In the genomic region with DNA sequence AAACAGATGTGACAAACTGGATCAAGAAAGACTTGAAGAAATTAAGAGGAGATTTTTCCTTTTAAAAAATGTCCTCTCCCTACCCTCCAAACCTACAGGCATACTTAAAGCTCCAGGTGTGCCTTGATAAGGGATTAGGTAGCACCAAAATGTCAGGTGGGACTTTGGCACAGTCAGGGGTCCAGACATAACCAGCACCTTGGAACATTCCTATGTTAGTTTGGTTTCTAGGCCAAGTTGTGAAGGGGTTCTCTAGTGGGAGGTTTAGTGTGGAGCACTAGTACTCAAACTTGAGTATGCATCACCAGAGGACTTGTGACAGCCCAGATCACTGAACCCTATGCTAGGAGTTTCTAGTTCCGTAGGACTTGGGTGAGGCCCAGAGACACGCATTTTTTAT, we compare ENCODE assay signal across 38 cellular contexts. TPM values are rescaled to one million over a fixed set of nuclear protein-coding genes. Genes with fewer than 3 reads are reported as not detected.
"Had no signal": no experiment of that assay in that cellular context is flagged by ENCODE, and none has a peak within 500 bp of the region (broad histone marks: within the 10 kb centered on the region; RNA-seq: fewer than 3 reads in every experiment).

No MANE protein-coding gene starts in this region.

- H3K36me3 Mint-ChIP-seq: activated CD4-positive, alpha-beta memory T cell treated with anti-CD3 and anti-CD28 coated beads for 36 hours; activated naive CD4-positive, alpha-beta T cell treated with anti-CD3 and anti-CD28 coated beads, Interleukin-2, amount 10 ng/mL, durations not matched to agents 7 days and 5 days; activated naive CD4-positive, alpha-beta T cell treated with anti-CD3 and anti-CD28 coated beads, Interleukin-2, amount 50 U/mL, for 24 hours; activated naive CD8-positive, alpha-beta T cell; activated naive CD8-positive, alpha-beta T cell treated with anti-CD3 and anti-CD28 coated beads, Interleukin-2, amount 10 ng/mL, durations not matched to agents 7 days and 5 days; brain had no signal

- H3K9me3 ChIP-seq: ascending aorta had no signal

- H3K27ac ChIP-seq: ascending aorta, cardiac muscle cell, VCaP had no signal

- H3K4me1 Mint-ChIP-seq: activated naive CD4-positive, alpha-beta T cell treated with anti-CD3 and anti-CD28 coated beads, Interleukin-2, amount 50 U/mL, for 24 hours; activated naive CD8-positive, alpha-beta T cell treated with anti-CD3 and anti-CD28 coated beads, Interleukin-2, amount 10 ng/mL, durations not matched to agents 7 days and 5 days; brain; central memory CD8-positive, alpha-beta T cell had no signal

- H3K36me3 ChIP-seq: ascending aorta, cardiac muscle cell had no signal

- H3K27ac Mint-ChIP-seq: activated B cell treated with CpG ODN at 0.5 μM for 24 hours; activated CD4-positive, alpha-beta memory T cell treated with anti-CD3 and anti-CD28 coated beads for 36 hours; activated CD4-positive, alpha-beta T cell treated with anti-CD3 and anti-CD28 coated beads, Interleukin-2, amount 10 ng/mL, durations not matched to agents 24 days and 14 days; activated CD8-positive, alpha-beta T cell treated with anti-CD3 and anti-CD28 coated beads for 36 hours; activated naive CD4-positive, alpha-beta T cell treated with anti-CD3 and anti-CD28 coated beads, Interleukin-2, amount 10 ng/mL, durations not matched to agents 7 days and 5 days; activated naive CD4-positive, alpha-beta T cell treated with anti-CD3 and anti-CD28 coated beads, Interleukin-2, amount 50 U/mL, for 24 hours; activated naive CD8-positive, alpha-beta T cell; activated naive CD8-positive, alpha-beta T cell treated with anti-CD3 and anti-CD28 coated beads, Interleukin-2, amount 10 ng/mL, durations not matched to agents 7 days and 5 days; activated naive CD8-positive, alpha-beta T cell treated with anti-CD3 and anti-CD28 coated beads, Interleukin-2, amount 50 U/mL, for 24 hours; activated T-cell treated with anti-CD3 and anti-CD28 coated beads, Interleukin-2, amount 50 U/mL, for 72 hours; activated T-helper 1 cell treated with anti-CD3 and anti-CD28 coated beads, Interleukin-12 subunit alpha, Interleukin-12 subunit beta, Interleukin-2, Interleukin-4 antibody, amounts not matched to agents 30 ng/mL and 10 ng/mL and 1 ng/mL, durations not matched to agents 14 hours and 24 hours and 36 hours; activated T-helper 17 cell treated with anti-CD3 and anti-CD28 coated beads, Interleukin-2, amount 50 U/mL, for 72 hours; brain; T-helper 1 cell treated with Interleukin-12 subunit alpha and Interleukin-12 subunit beta and Interleukin-4 antibody, amounts not matched to agents 30 μg/mL and 1 μg/mL, for 36 hours; T-helper 2 cell treated with Interferon-gamma antibody and Interleukin-4, amounts not matched to agents 5 μg/mL and 100 μg/mL, for 36 hours had no signal

- H3K4me1 ChIP-seq: ascending aorta had no signal

- H3K4me3 Mint-ChIP-seq: activated B cell treated with CpG ODN at 0.5 μM for 24 hours; activated CD4-positive, alpha-beta memory T cell treated with anti-CD3 and anti-CD28 coated beads for 36 hours; activated CD4-positive, alpha-beta T cell treated with anti-CD3 and anti-CD28 coated beads, Interleukin-2, amount 10 ng/mL, durations not matched to agents 24 days and 14 days; activated CD8-positive, alpha-beta T cell treated with anti-CD3 and anti-CD28 coated beads for 36 hours; activated naive CD4-positive, alpha-beta T cell treated with anti-CD3 and anti-CD28 coated beads, Interleukin-2, amount 10 ng/mL, durations not matched to agents 7 days and 5 days; activated naive CD4-positive, alpha-beta T cell treated with anti-CD3 and anti-CD28 coated beads, Interleukin-2, amount 50 U/mL, for 24 hours; activated naive CD8-positive, alpha-beta T cell; activated naive CD8-positive, alpha-beta T cell treated with anti-CD3 and anti-CD28 coated beads, Interleukin-2, amount 10 ng/mL, durations not matched to agents 7 days and 5 days; activated naive CD8-positive, alpha-beta T cell treated with anti-CD3 and anti-CD28 coated beads, Interleukin-2, amount 50 U/mL, for 24 hours; activated T-cell treated with anti-CD3 and anti-CD28 coated beads, Interleukin-2, amount 50 U/mL, for 4 hours; activated T-cell treated with anti-CD3 and anti-CD28 coated beads, Interleukin-2, amount 50 U/mL, for 72 hours; activated T-helper 1 cell treated with anti-CD3 and anti-CD28 coated beads, Interleukin-12 subunit alpha, Interleukin-12 subunit beta, Interleukin-2, Interleukin-4 antibody, amounts not matched to agents 30 ng/mL and 10 ng/mL and 1 ng/mL, durations not matched to agents 14 hours and 24 hours and 36 hours; activated T-helper 17 cell treated with anti-CD3 and anti-CD28 coated beads, Interleukin-2, amount 50 U/mL, for 72 hours; brain; central memory CD8-positive, alpha-beta T cell; T-helper 1 cell treated with Interleukin-12 subunit alpha and Interleukin-12 subunit beta and Interleukin-4 antibody, amounts not matched to agents 30 μg/mL and 1 μg/mL, for 36 hours; T-helper 2 cell treated with Interferon-gamma antibody and Interleukin-4, amounts not matched to agents 5 μg/mL and 100 μg/mL, for 36 hours had no signal

- H3K27me3 ChIP-seq: ascending aorta, cardiac muscle cell had no signal

- H3K4me3 ChIP-seq: ascending aorta, cardiac muscle cell had no signal

- H3K9me3 Mint-ChIP-seq: activated B cell treated with CpG ODN at 0.5 μM for 24 hours; activated CD4-positive, alpha-beta memory T cell treated with anti-CD3 and anti-CD28 coated beads for 36 hours; activated CD4-positive, alpha-beta T cell treated with anti-CD3 and anti-CD28 coated beads, Interleukin-2, amount 10 ng/mL, durations not matched to agents 24 days and 14 days; activated CD8-positive, alpha-beta T cell treated with anti-CD3 and anti-CD28 coated beads for 36 hours; activated naive CD4-positive, alpha-beta T cell treated with anti-CD3 and anti-CD28 coated beads, Interleukin-2, amount 10 ng/mL, durations not matched to agents 7 days and 5 days; activated naive CD4-positive, alpha-beta T cell treated with anti-CD3 and anti-CD28 coated beads, Interleukin-2, amount 50 U/mL, for 24 hours; activated naive CD8-positive, alpha-beta T cell treated with anti-CD3 and anti-CD28 coated beads, Interleukin-2, amount 10 ng/mL, durations not matched to agents 7 days and 5 days; activated naive CD8-positive, alpha-beta T cell treated with anti-CD3 and anti-CD28 coated beads, Interleukin-2, amount 50 U/mL, for 24 hours; activated T-cell treated with anti-CD3 and anti-CD28 coated beads, Interleukin-2, amount 50 U/mL, for 4 hours; activated T-cell treated with anti-CD3 and anti-CD28 coated beads, Interleukin-2, amount 50 U/mL, for 72 hours; activated T-helper 1 cell treated with anti-CD3 and anti-CD28 coated beads, Interleukin-12 subunit alpha, Interleukin-12 subunit beta, Interleukin-2, Interleukin-4 antibody, amounts not matched to agents 30 ng/mL and 10 ng/mL and 1 ng/mL, durations not matched to agents 14 hours and 24 hours and 36 hours; activated T-helper 17 cell treated with anti-CD3 and anti-CD28 coated beads, Interleukin-2, amount 50 U/mL, for 72 hours; brain; central memory CD8-positive, alpha-beta T cell; T-helper 1 cell treated with Interleukin-12 subunit alpha and Interleukin-12 subunit beta and Interleukin-4 antibody, amounts not matched to agents 30 μg/mL and 1 μg/mL, for 36 hours; T-helper 2 cell treated with Interferon-gamma antibody and Interleukin-4, amounts not matched to agents 5 μg/mL and 100 μg/mL, for 36 hours had no signal

- H3K27me3 Mint-ChIP-seq: activated B cell treated with CpG ODN at 0.5 μM for 24 hours had no signal

- DNase-seq: activated B cell treated with CpG ODN at 0.5 μM for 24 hours; activated CD4-positive, alpha-beta memory T cell treated with anti-CD3 and anti-CD28 coated beads for 36 hours; activated CD4-positive, alpha-beta T cell treated with anti-CD3 and anti-CD28 coated beads for 4 hours; activated CD4-positive, alpha-beta T cell treated with anti-CD3 and anti-CD28 coated beads, Interleukin-2, amount 10 ng/mL, durations not matched to agents 24 days and 14 days; activated CD4-positive, alpha-beta T cell treated with anti-CD3 and anti-CD28 coated beads, Interleukin-2, amount 50 U/mL, for 1 hour; activated CD4-positive, alpha-beta T cell treated with anti-CD3 and anti-CD28 coated beads, Interleukin-2, amount 50 U/mL, for 4 hours; activated CD4-positive, CD25-positive, alpha-beta regulatory T cell treated with anti-CD3 and anti-CD28 coated beads, Interleukin-2, amount 50 U/mL, for 72 hours; activated CD8-positive, alpha-beta memory T cell treated with anti-CD3 and anti-CD28 coated beads, Interleukin-2, amount 50 U/mL, for 4 hours; activated CD8-positive, alpha-beta T cell treated with anti-CD3 and anti-CD28 coated beads for 36 hours; activated effector memory CD4-positive, alpha-beta T cell treated with anti-CD3 and anti-CD28 coated beads, Interleukin-2, amount 50 U/mL, for 16 hours; activated gamma-delta T cell treated with Interleukin-2 at 50 U/mL for 16 hours; activated naive CD4-positive, alpha-beta T cell; activated naive CD4-positive, alpha-beta T cell treated with anti-CD3 and anti-CD28 coated beads, Interleukin-2, amount 10 ng/mL, durations not matched to agents 7 days and 5 days; activated naive CD8-positive, alpha-beta T cell treated with anti-CD3 and anti-CD28 coated beads, Interleukin-2, amount 10 ng/mL, durations not matched to agents 7 days and 5 days; activated naive CD8-positive, alpha-beta T cell treated with anti-CD3 and anti-CD28 coated beads, Interleukin-2, amount 50 U/mL, for 24 hours; activated T-cell treated with anti-CD3 and anti-CD28 coated beads for 4 hours; activated T-cell treated with anti-CD3 and anti-CD28 coated beads, Interleukin-2, amount 50 U/mL, for 1 hour; activated T-cell treated with anti-CD3 and anti-CD28 coated beads, Interleukin-2, amount 50 U/mL, for 4 hours; activated T-cell treated with anti-CD3 and anti-CD28 coated beads, Interleukin-2, amount 50 U/mL, for 72 hours; amygdala; anterior cingulate cortex; caudate nucleus; cerebellar nuclear complex; T-helper 1 cell; T-helper 2 cell; T-helper 9 cell had no signal

RNA-seq across cellular contexts. Expression of a gene that starts 13.9 kb away (rescaled TPM):
- total RNA-seq: activated CD8-positive, alpha-beta memory T cell treated with anti-CD3 and anti-CD28 coated beads for 36 hours; activated CD8-positive, alpha-beta T cell treated with anti-CD3 and anti-CD28 coated beads for 36 hours; activated naive CD8-positive, alpha-beta T cell treated with anti-CD3 and anti-CD28 coated beads, Interleukin-2, amount 10 ng/mL, durations not matched to agents 7 days and 5 days; ascending aorta had no signal
- polyA plus RNA-seq: cardiac muscle cell had no signal

RNA-seq across cellular contexts. Expression of a gene that starts 47.0 kb away (rescaled TPM):
- total RNA-seq: ascending aorta, cardiac muscle cell had no signal
- polyA plus RNA-seq: cardiac muscle cell had no signal
